In the genomic region with DNA sequence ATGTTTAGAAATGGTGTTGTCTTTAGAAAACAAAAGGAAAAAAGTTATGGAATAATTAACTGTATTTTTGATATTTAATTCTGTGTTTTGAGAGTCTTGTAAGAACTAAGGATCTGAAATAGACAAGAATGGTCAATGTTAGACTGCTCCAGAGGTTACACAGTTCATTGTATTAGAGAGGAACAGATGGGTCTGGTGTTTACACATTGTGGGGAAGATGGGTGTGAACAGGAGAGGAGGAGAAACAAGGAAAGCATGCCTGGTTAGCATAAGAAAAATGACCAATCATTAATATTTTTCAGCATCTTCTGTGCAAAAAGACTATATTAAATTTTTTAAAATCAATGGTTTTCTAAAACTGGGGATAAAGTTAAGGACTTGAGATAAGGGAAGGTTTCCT, we compare ENCODE assay signal across 32 cellular contexts. TPM values are rescaled to one million over a fixed set of nuclear protein-coding genes. Genes with fewer than 3 reads are reported as not detected.
"Had no signal": no experiment of that assay in that cellular context is flagged by ENCODE, and none has a peak within 500 bp of the region (broad histone marks: within the 10 kb centered on the region; RNA-seq: fewer than 3 reads in every experiment).

No MANE protein-coding gene starts in this region.

- H3K36me3 ChIP-seq: adrenal gland, esophagus squamous epithelium, gastroesophageal sphincter, lower lobe of right lung, right lobe of liver, upper lobe of right lung, WERI-Rb-1 had no signal

- H3K27ac ChIP-seq: adrenal gland, body of pancreas, epithelial cell of prostate, esophagus squamous epithelium, gastroesophageal sphincter, lower lobe of right lung, right lobe of liver, upper lobe of right lung, WERI-Rb-1 had no signal

- H3K9me3 ChIP-seq: adrenal gland, body of pancreas, esophagus squamous epithelium, gastroesophageal sphincter, lower lobe of right lung, right lobe of liver, upper lobe of right lung had no signal

- H3K4me1 ChIP-seq: adrenal gland, body of pancreas, esophagus squamous epithelium, gastroesophageal sphincter, lower lobe of right lung, right lobe of liver, upper lobe of right lung had no signal

- H3K4me3 ChIP-seq: adrenal gland, body of pancreas, esophagus squamous epithelium, gastroesophageal sphincter, lower lobe of right lung, right lobe of liver, skin epidermis, upper lobe of right lung had no signal

- DNase-seq: activated CD4-positive, alpha-beta T cell treated with anti-CD3 and anti-CD28 coated beads for 48 hours; activated CD4-positive, alpha-beta T cell treated with anti-CD3 and anti-CD28 coated beads, Interleukin-2, amount 50 U/mL, for 48 hours; activated CD8-positive, alpha-beta memory T cell treated with anti-CD3 and anti-CD28 coated beads for 24 hours; activated effector memory CD4-positive, alpha-beta T cell treated with Interleukin-2 at 50 U/mL for 16 hours; activated naive CD4-positive, alpha-beta T cell treated with Interleukin-2 at 50 U/mL for 16 hours; activated naive CD8-positive, alpha-beta T cell treated with anti-CD3 and anti-CD28 coated beads for 36 hours; adrenal gland; aorta; body of pancreas; effector CD8-positive, alpha-beta T cell; esophagus squamous epithelium; head of caudate nucleus; hypothalamus; immature natural killer cell; kidney; lower lobe of right lung; mesenchymal stem cell; posterior cingulate gyrus; right lobe of liver; stimulated activated CD4-positive, alpha-beta T cell treated with anti-CD3 and anti-CD28 coated beads, Interleukin-12 subunit alpha, Interleukin-12 subunit beta, amount 100 ng/mL, for 4 hours; stimulated activated CD4-positive, alpha-beta T cell treated with anti-CD3 and anti-CD28 coated beads, Interleukin-4, amount 100 ng/mL, for 1 hour; stimulated activated naive CD8-positive, alpha-beta T cell treated with anti-CD3 and anti-CD28 coated beads, Interleukin-15, Interleukin-2, amounts not matched to agents 100 U/mL and 50 U/mL, for 24 hours; substantia nigra; T-helper 17 cell; T1000; upper lobe of right lung; WERI-Rb-1 had no signal

- H3K27me3 ChIP-seq: adrenal gland, body of pancreas, esophagus squamous epithelium, gastroesophageal sphincter, right lobe of liver, upper lobe of right lung had no signal

- ATAC-seq: activated CD4-positive, CD25-positive, alpha-beta regulatory T cell treated with anti-CD3 and anti-CD28 coated beads, Interleukin-2, amount 50 U/mL, for 24 hours; body of pancreas; gastroesophageal sphincter; lower lobe of right lung; natural killer cell treated with Interleukin-12 subunit alpha and Interleukin-12 subunit beta and Interleukin-15 and Interleukin-18, amount 100 ng/mL, for 72 hours; right lobe of liver; stimulated activated naive CD8-positive, alpha-beta T cell treated with anti-CD3 and anti-CD28 coated beads, Interleukin-15, Interleukin-2, amounts not matched to agents 100 U/mL and 50 U/mL, for 24 hours; T-helper 17 cell; upper lobe of right lung had no signal

RNA-seq across cellular contexts. Expression of gene MEOX2, which starts 11.9 kb away (rescaled TPM):
- total RNA-seq: activated naive CD8-positive, alpha-beta T cell treated with anti-CD3 and anti-CD28 coated beads for 36 hours; natural killer cell treated with Interleukin-12 subunit alpha and Interleukin-12 subunit beta and Interleukin-15 and Interleukin-18, amount 100 ng/mL, for 72 hours; T-helper 17 cell had no signal
- polyA plus RNA-seq: immature natural killer cell had no signal
